In genomic region chr5:167511-167910, GRCh38 we compare ENCODE assay signal across 1 cellular context.
TF ChIP-seq lines count a peak whose summit lies in the region.

No MANE protein-coding gene starts in this region.

TF ChIP-seq in SK-N-SH treated with all-trans-retinoic acid at 6 μM for 48 hours, 23 proteins besides CTCF, POLR2A, EP300 and RAD21 (continued from another document):
- TF ChIP-seq CREB5 (CRISPR knock-in tag; IDR thresholded peaks at IDR 0.05; ENCODE audit: low read depth) (no peak), PPARA (CRISPR knock-in tag; IDR thresholded peaks at IDR 0.05; ENCODE audit: borderline replicate concordance) (no peak), CSRNP3 (CRISPR knock-in tag; IDR thresholded peaks at IDR 0.05) (no peak), ZC3H10 (CRISPR knock-in tag; IDR thresholded peaks at IDR 0.05) (no peak), OSR1 (CRISPR knock-in tag; IDR thresholded peaks at IDR 0.05) (no peak), ISL1 (CRISPR knock-in tag; IDR thresholded peaks at IDR 0.05) (no peak), ZNF8 (CRISPR knock-in tag; IDR thresholded peaks at IDR 0.05) (no peak), ESRRG (CRISPR knock-in tag; IDR thresholded peaks at IDR 0.05) (no peak), GLIS3 (CRISPR knock-in tag; IDR thresholded peaks at IDR 0.05) (no peak), CSDC2 (CRISPR knock-in tag; IDR thresholded peaks at IDR 0.05) (no peak)
